In genomic region chr6:167092672-167093339, GRCh38 we compare ENCODE assay signal across 1 cellular context.
TF ChIP-seq lines count a peak whose summit lies in the region.

No MANE protein-coding gene starts in this region.

TF ChIP-seq in H1, 55 proteins besides CTCF, POLR2A, EP300 and RAD21 (continued from another document):
- no peak for TF ChIP-seq YY1 (IDR thresholded peaks at IDR 0.05; ENCODE audit: low read depth, low read length)
- TF ChIP-seq FOSL1 (IDR thresholded peaks at IDR 0.05; ENCODE audit: insufficient read depth, low read depth, low read length) = no peak
- TF ChIP-seq SP4 (IDR thresholded peaks at IDR 0.05; ENCODE audit: low read length) = no peak
- TF ChIP-seq KDM5A (IDR thresholded peaks at IDR 0.05; ENCODE audit: low read length) = no peak
- no peak for TF ChIP-seq PHF8 (conservative IDR thresholded peaks at IDR 0.05; ENCODE audit: low read depth, low read length)
- TF ChIP-seq JUN (IDR thresholded peaks at IDR 0.05; ENCODE audit: low read depth, low read length) = no peak
- TF ChIP-seq HDAC2 (IDR thresholded peaks at IDR 0.05; ENCODE audit: borderline replicate concordance in 1 of 2, low read depth in 2 of 2, low read length in 2 of 2) = no peak
- TF ChIP-seq RBBP5 (IDR thresholded peaks at IDR 0.05; ENCODE audit: borderline replicate concordance, low read depth, low read length) = no peak
- no peak for TF ChIP-seq CHD2 (IDR thresholded peaks at IDR 0.05; ENCODE audit: low read length)
